10 cellular contexts compared by ENCODE assay signal in the genomic region with DNA sequence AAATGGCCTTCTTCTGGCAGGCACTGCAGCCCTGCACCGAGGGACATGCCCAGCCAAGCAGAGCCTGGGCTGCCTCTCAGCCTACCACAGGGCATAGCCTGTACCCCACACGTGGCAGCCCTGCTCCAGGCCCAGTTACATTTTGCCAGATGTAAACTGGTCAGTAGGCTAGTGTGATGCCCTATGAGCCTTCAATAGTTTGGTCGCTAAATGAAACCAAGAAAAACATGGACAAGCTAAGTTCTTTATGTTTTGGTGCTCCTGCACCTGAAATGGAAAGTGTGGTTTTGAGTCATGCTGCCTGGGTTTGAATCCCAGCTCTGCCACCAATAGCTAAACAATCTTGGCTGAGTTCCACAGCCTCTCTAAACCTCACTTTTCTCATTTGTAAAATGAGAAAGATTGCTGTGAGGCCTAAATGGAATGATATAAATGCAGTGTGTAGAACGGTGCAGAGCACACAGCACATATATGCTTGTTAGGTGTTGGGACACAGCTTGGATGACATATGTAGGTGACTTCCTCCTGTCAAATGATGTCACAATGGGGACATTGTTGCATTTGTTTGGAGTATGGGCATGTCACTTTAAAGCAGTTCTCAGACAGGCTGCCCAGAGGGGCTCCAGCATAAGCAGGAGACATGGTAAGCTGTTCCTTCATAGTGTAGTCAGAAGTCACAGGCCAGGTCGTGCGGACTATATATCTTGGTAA. TPM values are rescaled to one million over a fixed set of nuclear protein-coding genes. Genes with fewer than 3 reads are reported as not detected.
DNase-seq lines count a peak whose midpoint lies in the region; ATAC-seq and TF ChIP-seq lines count a peak whose summit lies in the region.
"Had no signal": no experiment of that assay in that cellular context is flagged by ENCODE, and none has a peak within 500 bp of the region (broad histone marks: within the 10 kb centered on the region; RNA-seq: fewer than 3 reads in every experiment).

No MANE protein-coding gene starts in this region.

- POLR2A ChIA-PET in activated CD8-positive, alpha-beta T cell treated with anti-CD3 and anti-CD28 coated beads for 36 hours (lab: Charles Lee), result interaction anchor here (1.0 to 2.3 kb wide), 5 partner anchors 9 to 114 kb away, joined by 3 to 8 read pairs (median 3); no protein-coding TSS in a partner anchor
- POLR2A ChIA-PET in activated CD8-positive, alpha-beta T cell treated with anti-CD3 and anti-CD28 coated beads, Interleukin-2, amount 10 ng/mL, durations not matched to agents 7 days and 5 days (lab: Charles Lee), result interaction anchor here (0.6 to 1.5 kb wide), 2 partner anchors 114 to 182 kb away, joined by 3 to 4 read pairs; no protein-coding TSS in a partner anchor

- in situ Hi-C loops in astrocyte of the spinal cord (cut with HindIII; ENCODE audit: low sequenced_read_pairs), result no loop called here

- H3K27me3 Mint-ChIP-seq in activated CD8-positive, alpha-beta T cell treated with anti-CD3 and anti-CD28 coated beads for 36 hours, result no peaks in the 10 kb centered on the region
- no peaks in the 10 kb centered on the region for H3K27me3 Mint-ChIP-seq in activated CD8-positive, alpha-beta T cell treated with anti-CD3 and anti-CD28 coated beads, Interleukin-2, amount 10 ng/mL, durations not matched to agents 7 days and 5 days (ENCODE audit: low read depth)

- peaks cover 1% of the 10 kb centered on the region for H3K36me3 Mint-ChIP-seq in activated CD8-positive, alpha-beta T cell treated with anti-CD3 and anti-CD28 coated beads for 36 hours (ENCODE audit: low read depth)
- H3K36me3 Mint-ChIP-seq in activated CD8-positive, alpha-beta T cell treated with anti-CD3 and anti-CD28 coated beads, Interleukin-2, amount 10 ng/mL, durations not matched to agents 7 days and 5 days (ENCODE audit: low read depth), result peaks cover 2% of the 10 kb centered on the region

- peak overlapping the region; percentile 38 for H3K27ac Mint-ChIP-seq in activated CD8-positive, alpha-beta T cell treated with anti-CD3 and anti-CD28 coated beads for 36 hours
- no peak overlapping the region for H3K27ac Mint-ChIP-seq in activated CD8-positive, alpha-beta T cell treated with anti-CD3 and anti-CD28 coated beads, Interleukin-2, amount 10 ng/mL, durations not matched to agents 7 days and 5 days

- H3K9me3 Mint-ChIP-seq in activated CD8-positive, alpha-beta T cell treated with anti-CD3 and anti-CD28 coated beads for 36 hours, result no peaks in the 10 kb centered on the region
- H3K9me3 Mint-ChIP-seq in activated CD8-positive, alpha-beta T cell treated with anti-CD3 and anti-CD28 coated beads, Interleukin-2, amount 10 ng/mL, durations not matched to agents 7 days and 5 days (ENCODE audit: insufficient read depth), result no peaks in the 10 kb centered on the region

- no peak overlapping the region for H3K4me3 ChIP-seq in astrocyte of the spinal cord (ENCODE audit: low read depth, low read length)

- peaks cover 19% of the 10 kb centered on the region for H3K4me1 Mint-ChIP-seq in activated CD8-positive, alpha-beta T cell treated with anti-CD3 and anti-CD28 coated beads for 36 hours (ENCODE audit: low read depth)
- H3K4me1 Mint-ChIP-seq in activated CD8-positive, alpha-beta T cell treated with anti-CD3 and anti-CD28 coated beads, Interleukin-2, amount 10 ng/mL, durations not matched to agents 7 days and 5 days (ENCODE audit: low read depth), result peaks cover 7% of the 10 kb centered on the region

- TF ChIP-seq CTCF in activated CD8-positive, alpha-beta T cell treated with anti-CD3 and anti-CD28 coated beads for 36 hours (IDR thresholded peaks at IDR 0.05), result no peak
- no peak for TF ChIP-seq CTCF in astrocyte of the spinal cord (IDR thresholded peaks at IDR 0.05; ENCODE audit: low read depth, low read length)

- no peak for DNase-seq in activated CD8-positive, alpha-beta T cell treated with anti-CD3 and anti-CD28 coated beads for 36 hours
- DNase-seq in activated CD8-positive, alpha-beta T cell treated with anti-CD3 and anti-CD28 coated beads, Interleukin-2, amount 10 ng/mL, durations not matched to agents 7 days and 5 days, result no peak
- DNase-seq in astrocyte of the spinal cord (ENCODE audit: low read depth, low spot score) (peak; percentile 80), left colon (no peak), NCI-H226 (no peak), HuH-7 (ENCODE audit: low spot score) (no peak)
- DNase-seq in stimulated activated CD4-positive, alpha-beta T cell treated with anti-CD3 and anti-CD28 coated beads, Interleukin-2, amount 100 ng/mL, for 48 hours, result no peak
- DNase-seq: NCI-H1092, trophoblast cell had no signal

- intact Hi-C loops in activated CD8-positive, alpha-beta T cell treated with anti-CD3 and anti-CD28 coated beads for 36 hours (cut with micrococcal nuclease), result no loop called here
- intact Hi-C loops in left colon (cut with DNase I, micrococcal nuclease), result no loop called here

- peak; percentile 30 for ATAC-seq in activated CD8-positive, alpha-beta T cell treated with anti-CD3 and anti-CD28 coated beads for 36 hours
- ATAC-seq in activated CD8-positive, alpha-beta T cell treated with anti-CD3 and anti-CD28 coated beads, Interleukin-2, amount 10 ng/mL, durations not matched to agents 7 days and 5 days, result no peak
- peak; percentile 41 for ATAC-seq in left colon

- no peak overlapping the region for H3K4me3 Mint-ChIP-seq in activated CD8-positive, alpha-beta T cell treated with anti-CD3 and anti-CD28 coated beads for 36 hours
- H3K4me3 Mint-ChIP-seq in activated CD8-positive, alpha-beta T cell treated with anti-CD3 and anti-CD28 coated beads, Interleukin-2, amount 10 ng/mL, durations not matched to agents 7 days and 5 days, result no peak overlapping the region

- CTCF ChIA-PET in activated CD8-positive, alpha-beta T cell treated with anti-CD3 and anti-CD28 coated beads for 36 hours (lab: Charles Lee), result interaction anchor here (0.9 to 2.7 kb wide), 12 partner anchors 9 to 119 kb away, joined by 3 to 15 read pairs (median 4); no protein-coding TSS in a partner anchor
- CTCF ChIA-PET in activated CD8-positive, alpha-beta T cell treated with anti-CD3 and anti-CD28 coated beads, Interleukin-2, amount 10 ng/mL, durations not matched to agents 7 days and 5 days (lab: Charles Lee), result interaction anchor here (0.9 to 10.8 kb wide), 7 partner anchors 9 to 65 kb away, joined by 3 to 72 read pairs (median 6); no protein-coding TSS in a partner anchor

- H3K27ac ChIP-seq in temporal lobe (ENCODE audit: low read depth, low read length), result peak overlapping the region; percentile 40

RNA-seq across cellular contexts. Expression of a gene that starts 57.4 kb away (rescaled TPM):
- 10 to 100 TPM; 20.4 to 21.2 TPM for total RNA-seq in activated CD8-positive, alpha-beta T cell treated with anti-CD3 and anti-CD28 coated beads for 36 hours
- 10 to 100 TPM; 27.8 to 29.6 TPM for total RNA-seq in activated CD8-positive, alpha-beta T cell treated with anti-CD3 and anti-CD28 coated beads, Interleukin-2, amount 10 ng/mL, durations not matched to agents 7 days and 5 days
- 100 to 1,000 TPM; 120 to 143 TPM for total RNA-seq in left colon
- total RNA-seq in temporal lobe, result 117 TPM
